Comparison of ENCODE assay signal across 23 cellular contexts in genomic region chr12:56236091-56236490, GRCh38. TPM values are rescaled to one million over a fixed set of nuclear protein-coding genes. Genes with fewer than 3 reads are reported as not detected.
"Had no signal": no experiment of that assay in that cellular context is flagged by ENCODE, and none has a peak within 500 bp of the region (broad histone marks: within the 10 kb centered on the region; RNA-seq: fewer than 3 reads in every experiment).

No MANE protein-coding gene starts in this region.

- H3K9me3 Mint-ChIP-seq: effector memory CD8-positive, alpha-beta T cell; memory B cell; natural killer cell; stimulated activated naive B cell treated with anti-CD40 and anti-IgM and Interleukin-4, amounts not matched to agents 10 μg/mL and 1 μg/mL and 100 μg/mL, for 72 hours; stimulated activated naive CD8-positive, alpha-beta T cell treated with anti-CD3 and anti-CD28 coated beads, Interleukin-15, Interleukin-2, amounts not matched to agents 100 ng/mL and 50 ng/mL, for 24 hours had no signal

- H3K4me3 ChIP-seq: lung, prostate gland, right atrium auricular region, skin epidermis, spleen, thoracic aorta, tibial nerve, upper lobe of left lung had no signal

- H3K36me3 Mint-ChIP-seq: natural killer cell had no signal

- H3K9me3 ChIP-seq: prostate gland, right atrium auricular region, spleen, thoracic aorta, tibial nerve, upper lobe of left lung had no signal

- ATAC-seq: effector memory CD8-positive, alpha-beta T cell; natural killer cell; stimulated activated naive B cell treated with anti-CD40 and anti-IgM and Interleukin-4, amounts not matched to agents 10 μg/mL and 1 μg/mL and 100 μg/mL, for 72 hours had no signal

- H3K27ac Mint-ChIP-seq: memory B cell; natural killer cell; stimulated activated naive CD8-positive, alpha-beta T cell treated with anti-CD3 and anti-CD28 coated beads, Interleukin-15, Interleukin-2, amounts not matched to agents 100 ng/mL and 50 ng/mL, for 24 hours had no signal

- H3K36me3 ChIP-seq: prostate gland had no signal

- H3K27me3 ChIP-seq: right atrium auricular region, spleen, tibial nerve, upper lobe of left lung had no signal

- H3K27me3 Mint-ChIP-seq: effector memory CD8-positive, alpha-beta T cell; memory B cell; stimulated activated naive B cell treated with anti-CD40 and anti-IgM and Interleukin-4, amounts not matched to agents 10 μg/mL and 1 μg/mL and 100 μg/mL, for 72 hours; stimulated activated naive CD8-positive, alpha-beta T cell treated with anti-CD3 and anti-CD28 coated beads, Interleukin-15, Interleukin-2, amounts not matched to agents 100 ng/mL and 50 ng/mL, for 24 hours had no signal

- H3K4me1 ChIP-seq: parathyroid adenoma, prostate gland, right atrium auricular region, spleen, tibial nerve, upper lobe of left lung had no signal

- H3K4me1 Mint-ChIP-seq: memory B cell; natural killer cell; stimulated activated naive B cell treated with anti-CD40 and anti-IgM and Interleukin-4, amounts not matched to agents 10 μg/mL and 1 μg/mL and 100 μg/mL, for 72 hours had no signal

- DNase-seq: cortex of kidney; effector memory CD8-positive, alpha-beta T cell; left ventricle myocardium superior; natural killer cell; occipital lobe; spleen; stimulated activated CD4-positive, alpha-beta T cell treated with anti-CD3 and anti-CD28 coated beads, Interleukin-4, amount 100 ng/mL, for 4 hours; stimulated activated naive B cell treated with anti-CD40 and anti-IgM and Interleukin-4, amounts not matched to agents 10 μg/mL and 1 μg/mL and 100 μg/mL, for 72 hours; upper lobe of left lung had no signal

- H3K4me3 Mint-ChIP-seq: effector memory CD8-positive, alpha-beta T cell; memory B cell; natural killer cell; stimulated activated naive B cell treated with anti-CD40 and anti-IgM and Interleukin-4, amounts not matched to agents 10 μg/mL and 1 μg/mL and 100 μg/mL, for 72 hours; stimulated activated naive CD8-positive, alpha-beta T cell treated with anti-CD3 and anti-CD28 coated beads, Interleukin-15, Interleukin-2, amounts not matched to agents 100 ng/mL and 50 ng/mL, for 24 hours had no signal

- H3K27ac ChIP-seq: parathyroid adenoma, prostate gland, right atrium auricular region, skin epidermis, spleen, thoracic aorta, tibial nerve, upper lobe of left lung had no signal

RNA-seq across cellular contexts. Expression of gene SLC39A5, which starts 6.2 kb away (rescaled TPM):
- total RNA-seq: dermis microvascular lymphatic vessel endothelial cell, fibroblast of villous mesenchyme, frontal cortex, left ventricle myocardium superior, mononuclear cell, occipital lobe, prostate gland, right atrium auricular region, thoracic aorta had no signal
- polyA plus RNA-seq: keratinocyte had no signal
